Comparison of ENCODE assay signal across 10 cellular contexts in genomic region chr11:702731-703461, GRCh38. TPM values are rescaled to one million over a fixed set of nuclear protein-coding genes. Genes with fewer than 3 reads are reported as not detected.
DNase-seq lines count a peak whose midpoint lies in the region; ATAC-seq and TF ChIP-seq lines count a peak whose summit lies in the region.
"Had no signal": no experiment of that assay in that cellular context is flagged by ENCODE, and none has a peak within 500 bp of the region (broad histone marks: within the 10 kb centered on the region; RNA-seq: fewer than 3 reads in every experiment).

No MANE protein-coding gene starts in this region.

- intact Hi-C loops in body of pancreas (cut with DNase I) = no loop called here
- intact Hi-C loops in lower lobe of right lung (cut with DNase I) = no loop called here
- intact Hi-C loops in thyroid gland (cut with DNase I) = no loop called here

- H3K36me3 Mint-ChIP-seq in naive thymus-derived CD8-positive, alpha-beta T cell = peaks cover 0 to 17% (median 3%) of the 10 kb centered on the region in 3 donors
- peaks cover 5% of the 10 kb centered on the region for H3K36me3 Mint-ChIP-seq in activated CD4-positive, alpha-beta T cell treated with anti-CD3 and anti-CD28 coated beads, Interleukin-2, amount 10 ng/mL, durations not matched to agents 7 days and 5 days (ENCODE audit: low read depth)
- H3K36me3 Mint-ChIP-seq: naive B cell had no signal

- 0 out of 2 replicates have a peak, but pooled peaks have one; percentile 20 for TF ChIP-seq EP300 in Ishikawa (IDR thresholded peaks at IDR 0.05; ENCODE audit: borderline replicate concordance)

- H3K27ac ChIP-seq in body of pancreas (peak overlapping the region; percentile 62 to 90 (median 80)), lower lobe of right lung (peak overlapping the region; percentile 68), thyroid gland (peak overlapping the region in 2 of 3 donors; percentile 16 to 65)

- peak in 1 of 3 donors; percentile 49 for TF ChIP-seq POLR2A in body of pancreas (IDR thresholded peaks at IDR 0.05)
- peak in 1 of 2 donors; percentile 28 for TF ChIP-seq POLR2A in thyroid gland (IDR thresholded peaks at IDR 0.05)

- H3K4me1 ChIP-seq in body of pancreas (peaks cover 59% of the 10 kb centered on the region), lower lobe of right lung (peaks cover 65% of the 10 kb centered on the region), thyroid gland (peaks cover 20 to 75% of the 10 kb centered on the region in 2 donors)

- peaks cover 9 to 22% (median 12%) of the 10 kb centered on the region in 4 donors for H3K4me1 Mint-ChIP-seq in naive thymus-derived CD8-positive, alpha-beta T cell
- peaks cover 12% of the 10 kb centered on the region for H3K4me1 Mint-ChIP-seq in activated CD4-positive, alpha-beta T cell treated with anti-CD3 and anti-CD28 coated beads, Interleukin-2, amount 10 ng/mL, durations not matched to agents 7 days and 5 days

- H3K27me3 Mint-ChIP-seq in naive thymus-derived CD8-positive, alpha-beta T cell = peaks cover 0 to 14% (median 8%) of the 10 kb centered on the region in 5 donors
- H3K27me3 Mint-ChIP-seq in activated CD4-positive, alpha-beta T cell treated with anti-CD3 and anti-CD28 coated beads, Interleukin-2, amount 10 ng/mL, durations not matched to agents 7 days and 5 days = peaks cover 8% of the 10 kb centered on the region

- H3K36me3 ChIP-seq in body of pancreas (replicated peaks in 1 of 2; ENCODE audit: insufficient read depth in 1 of 2, low read depth in 2 of 2) (no peaks in the 10 kb centered on the region), lower lobe of right lung (peaks cover 25% of the 10 kb centered on the region), thyroid gland (peaks cover 0 to 3% of the 10 kb centered on the region in 2 donors)

- H3K27me3 ChIP-seq in body of pancreas (no peaks in the 10 kb centered on the region), lower lobe of right lung (ENCODE audit: low read depth) (peaks cover 26% of the 10 kb centered on the region), thyroid gland (no peaks in the 10 kb centered on the region)

- POLR2A ChIA-PET in naive thymus-derived CD8-positive, alpha-beta T cell (lab: Charles Lee) = no interaction called here
- POLR2A ChIA-PET in activated CD4-positive, alpha-beta T cell treated with anti-CD3 and anti-CD28 coated beads, Interleukin-2, amount 10 ng/mL, durations not matched to agents 7 days and 5 days (lab: Charles Lee) = interaction anchor here (0.7 kb wide), 1 partner anchor 51 kb away, joined by 4 read pairs; no protein-coding TSS in a partner anchor

- ATAC-seq in body of pancreas (peak; percentile 12), lower lobe of right lung (peak; percentile 69 to 70), GM21825 (IDR thresholded peaks at IDR 0.05; ENCODE audit: unreplicated experiment) (no peak)
- no peak for ATAC-seq in naive thymus-derived CD8-positive, alpha-beta T cell
- ATAC-seq: activated CD8-positive, alpha-beta T cell treated with anti-CD3 and anti-CD28 coated beads for 36 hours had no signal

- H3K27ac Mint-ChIP-seq in naive thymus-derived CD8-positive, alpha-beta T cell = no peak overlapping the region
- no peak overlapping the region for H3K27ac Mint-ChIP-seq in activated CD4-positive, alpha-beta T cell treated with anti-CD3 and anti-CD28 coated beads, Interleukin-2, amount 10 ng/mL, durations not matched to agents 7 days and 5 days
- H3K27ac Mint-ChIP-seq: activated CD8-positive, alpha-beta T cell treated with anti-CD3 and anti-CD28 coated beads for 36 hours; naive B cell had no signal

- CTCF ChIA-PET in activated CD4-positive, alpha-beta T cell treated with anti-CD3 and anti-CD28 coated beads, Interleukin-2, amount 10 ng/mL, durations not matched to agents 7 days and 5 days (lab: Charles Lee) = interaction anchor here (0.6 kb wide), 1 partner anchor 156 kb away, joined by 5 read pairs; no protein-coding TSS in a partner anchor

- H3K4me3 Mint-ChIP-seq in naive thymus-derived CD8-positive, alpha-beta T cell = no peak overlapping the region
- H3K4me3 Mint-ChIP-seq in activated CD4-positive, alpha-beta T cell treated with anti-CD3 and anti-CD28 coated beads, Interleukin-2, amount 10 ng/mL, durations not matched to agents 7 days and 5 days = no peak overlapping the region
- H3K4me3 Mint-ChIP-seq: activated CD8-positive, alpha-beta T cell treated with anti-CD3 and anti-CD28 coated beads for 36 hours; naive B cell had no signal

- DNase-seq in body of pancreas (peak; percentile 64 to 87 (median 82)), lower lobe of right lung (peak; percentile 91), thyroid gland (peak; percentile 50 to 69), foreskin fibroblast (no peak)
- no peak for DNase-seq in naive thymus-derived CD8-positive, alpha-beta T cell
- no peak for DNase-seq in activated CD4-positive, alpha-beta T cell treated with anti-CD3 and anti-CD28 coated beads, Interleukin-2, amount 10 ng/mL, durations not matched to agents 7 days and 5 days
- DNase-seq: activated CD8-positive, alpha-beta T cell treated with anti-CD3 and anti-CD28 coated beads for 36 hours; naive B cell had no signal

- no peaks in the 10 kb centered on the region for H3K9me3 Mint-ChIP-seq in naive thymus-derived CD8-positive, alpha-beta T cell
- H3K9me3 Mint-ChIP-seq in activated CD4-positive, alpha-beta T cell treated with anti-CD3 and anti-CD28 coated beads, Interleukin-2, amount 10 ng/mL, durations not matched to agents 7 days and 5 days = no peaks in the 10 kb centered on the region
- H3K9me3 Mint-ChIP-seq: activated CD8-positive, alpha-beta T cell treated with anti-CD3 and anti-CD28 coated beads for 36 hours; naive B cell had no signal

- no peak for TF ChIP-seq RAD21 in Ishikawa (IDR thresholded peaks at IDR 0.05; ENCODE audit: low read depth)

- no peak overlapping the region for H3K4me3 ChIP-seq in body of pancreas
- peak overlapping the region; percentile 0 for H3K4me3 ChIP-seq in lower lobe of right lung
- H3K4me3 ChIP-seq in thyroid gland (replicated peaks in 1 of 3) = no peak overlapping the region
- no peak overlapping the region for H3K4me3 ChIP-seq in foreskin fibroblast (ENCODE audit: low read depth in 1 of 2, low read length in 2 of 2)

- no peaks in the 10 kb centered on the region for H3K9me3 ChIP-seq in body of pancreas
- no peaks in the 10 kb centered on the region for H3K9me3 ChIP-seq in lower lobe of right lung
- H3K9me3 ChIP-seq in thyroid gland = no peaks in the 10 kb centered on the region

- peak in 1 of 7 experiments; percentile 12 for TF ChIP-seq CTCF in body of pancreas (IDR thresholded peaks at IDR 0.05)
- no peak for TF ChIP-seq CTCF in lower lobe of right lung (IDR thresholded peaks at IDR 0.05)
- no peak for TF ChIP-seq CTCF in thyroid gland (IDR thresholded peaks at IDR 0.05)
- no peak for TF ChIP-seq CTCF in foreskin fibroblast (IDR thresholded peaks at IDR 0.05; ENCODE audit: low read depth, low read length)

- WGBS in body of pancreas, 2 donors = 42 to 59% methylated on average over 3 to 21 of the region's 21 CpGs
- WGBS in thyroid gland, 2 donors = 78 to 83% methylated on average over 3 to 8 of the region's 21 CpGs

TF ChIP-seq in Ishikawa, 13 proteins besides CTCF, POLR2A, EP300 and RAD21 (continues in another document):
- TF ChIP-seq YY1 (IDR thresholded peaks at IDR 0.05; ENCODE audit: low read depth) (no peak), TEAD4 (IDR thresholded peaks at IDR 0.05) (no peak)

RNA-seq across cellular contexts. Expression of gene EPS8L2, which starts 3.1 kb away (rescaled TPM):
- total RNA-seq in body of pancreas (100 to 1,000 TPM; 126 to 153 TPM), lower lobe of right lung (156 TPM), thyroid gland (100 to 1,000 TPM; 185 to 259 (median 195) TPM)
- 1 to 10 TPM; 8.2 to 9.7 TPM for total RNA-seq in naive thymus-derived CD8-positive, alpha-beta T cell
- 10 to 100 TPM in 2 of 3 donors, 1 to 10 TPM in 1; 9.6 to 20.4 (median 14.8) TPM for polyA plus RNA-seq in naive thymus-derived CD8-positive, alpha-beta T cell
- 10 to 100 TPM in 1 of 2 experiments, 1 to 10 TPM in 1; 7.8 to 11.9 TPM for total RNA-seq in activated CD4-positive, alpha-beta T cell treated with anti-CD3 and anti-CD28 coated beads, Interleukin-2, amount 10 ng/mL, durations not matched to agents 7 days and 5 days

RNA-seq across cellular contexts. Expression of gene TMEM80, which starts 7.3 kb away (rescaled TPM):
- total RNA-seq in body of pancreas = 10 to 100 TPM; 21.8 to 36.3 TPM
- total RNA-seq in lower lobe of right lung = 33.9 TPM
- total RNA-seq in thyroid gland = 100 to 1,000 TPM in 1 of 4 donors, 10 to 100 TPM in 3; 57.3 to 103 (median 67.7) TPM
- 10 to 100 TPM; 46.0 to 49.2 TPM for total RNA-seq in naive thymus-derived CD8-positive, alpha-beta T cell
- 10 to 100 TPM; 22.2 to 44.6 (median 32.4) TPM for polyA plus RNA-seq in naive thymus-derived CD8-positive, alpha-beta T cell
- 10 to 100 TPM; 39.1 to 44.7 TPM for total RNA-seq in activated CD4-positive, alpha-beta T cell treated with anti-CD3 and anti-CD28 coated beads, Interleukin-2, amount 10 ng/mL, durations not matched to agents 7 days and 5 days

RNA-seq across cellular contexts. Expression of gene DEAF1, which starts 7.9 kb away (rescaled TPM):
- total RNA-seq in body of pancreas (10 to 100 TPM; 15.8 to 28.0 TPM), lower lobe of right lung (32.0 TPM), thyroid gland (100 to 1,000 TPM in 1 of 4 donors, 10 to 100 TPM in 3; 61.8 to 103 (median 87.6) TPM)
- 10 to 100 TPM; 46.5 to 51.0 TPM for total RNA-seq in naive thymus-derived CD8-positive, alpha-beta T cell
- 10 to 100 TPM; 27.0 to 58.2 (median 27.9) TPM for polyA plus RNA-seq in naive thymus-derived CD8-positive, alpha-beta T cell
- total RNA-seq in activated CD4-positive, alpha-beta T cell treated with anti-CD3 and anti-CD28 coated beads, Interleukin-2, amount 10 ng/mL, durations not matched to agents 7 days and 5 days = 10 to 100 TPM; 44.0 to 48.8 TPM

RNA-seq across cellular contexts. Expression of gene TALDO1, which starts 44.4 kb away (rescaled TPM):
- total RNA-seq in body of pancreas (100 to 1,000 TPM in 1 of 2 donors, 10 to 100 TPM in 1; 78.9 to 119 TPM), lower lobe of right lung (218 TPM), thyroid gland (100 to 1,000 TPM; 300 to 965 (median 558) TPM)
- 100 to 1,000 TPM; 120 to 124 TPM for total RNA-seq in naive thymus-derived CD8-positive, alpha-beta T cell
- polyA plus RNA-seq in naive thymus-derived CD8-positive, alpha-beta T cell = 100 to 1,000 TPM; 160 to 173 (median 166) TPM
- 100 to 1,000 TPM; 219 to 268 TPM for total RNA-seq in activated CD4-positive, alpha-beta T cell treated with anti-CD3 and anti-CD28 coated beads, Interleukin-2, amount 10 ng/mL, durations not matched to agents 7 days and 5 days

Comparison
In these comparisons a context has a peak if more than half of its experiments do, and no peak if none do; other contexts are left out.
1. ATAC-seq: peak in body of pancreas (single experiment) and lower lobe of right lung (2 of 2); none in GM21825 (single experiment) and naive thymus-derived CD8-positive, alpha-beta T cell (0 of 2).
2. DNase-seq: peak in body of pancreas (4 of 4), lower lobe of right lung (single experiment) and thyroid gland (2 of 2); none in naive thymus-derived CD8-positive, alpha-beta T cell (0 of 10), activated CD4-positive, alpha-beta T cell treated with anti-CD3 and anti-CD28 coated beads, Interleukin-2, amount 10 ng/mL, durations not matched to agents 7 days and 5 days (single experiment) and foreskin fibroblast (0 of 2).
3. RNA of gene EPS8L2, which starts 3.1 kb away (total RNA-seq): 185 to 259 TPM in thyroid gland, 156 TPM in lower lobe of right lung (single experiment) and 126 to 153 TPM in body of pancreas; 7.8 to 11.9 TPM in activated CD4-positive, alpha-beta T cell treated with anti-CD3 and anti-CD28 coated beads, Interleukin-2, amount 10 ng/mL, durations not matched to agents 7 days and 5 days and 8.2 to 9.7 TPM in naive thymus-derived CD8-positive, alpha-beta T cell; every median in the first group is over 4 times any median in the second.
4. Peak in every context shown above with its lines, with median percentiles within 50 percentile points of each other: H3K27ac ChIP-seq.